17 cellular contexts compared by ENCODE assay signal in genomic region chr5:23445573-23445972, GRCh38.
"Had no signal": no experiment of that assay in that cellular context is flagged by ENCODE, and none has a peak within 500 bp of the region (broad histone marks: within the 10 kb centered on the region; RNA-seq: fewer than 3 reads in every experiment).

No MANE protein-coding gene starts in this region.

- H3K27ac ChIP-seq: neural progenitor cell, sigmoid colon, stomach, testis, upper lobe of left lung had no signal

- H3K4me2 ChIP-seq: neural progenitor cell had no signal

- H3K9me3 ChIP-seq: sigmoid colon, testis, upper lobe of left lung had no signal

- H3K27me3 ChIP-seq: neural progenitor cell, sigmoid colon, stomach, testis, upper lobe of left lung had no signal

- H3K9ac ChIP-seq: neural progenitor cell had no signal

- H3K4me3 ChIP-seq: neural progenitor cell, sigmoid colon, stomach, testis, upper lobe of left lung had no signal

- H3K4me1 ChIP-seq: neural progenitor cell, stomach, testis, upper lobe of left lung had no signal

- ATAC-seq: activated CD4-positive, CD25-positive, alpha-beta regulatory T cell treated with anti-CD3 and anti-CD28 coated beads, Interleukin-2, amount 50 U/mL, for 24 hours; T-cell had no signal

- DNase-seq: activated CD4-positive, alpha-beta T cell treated with anti-CD3 and anti-CD28 coated beads, Interleukin-2, amount 50 U/mL, for 1 hour; activated naive CD4-positive, alpha-beta T cell treated with anti-CD3 and anti-CD28 coated beads, Interleukin-2, amount 10 ng/mL, durations not matched to agents 7 days and 5 days; activated T-cell treated with anti-CD3 and anti-CD28 coated beads for 4 hours; central memory CD4-positive, alpha-beta T cell; cortex of kidney; effector CD4-positive, alpha-beta T cell; islet precursor cell; naive B cell; sigmoid colon; stimulated activated CD4-positive, alpha-beta T cell treated with anti-CD3 and anti-CD28 coated beads, Interleukin-1b, Interleukin-23, amount 100 ng/mL, for 48 hours; stomach; T-cell; T-helper 9 cell; testis; upper lobe of left lung had no signal

- H2AFZ ChIP-seq: neural progenitor cell had no signal

- H3K36me3 ChIP-seq: neural progenitor cell, sigmoid colon, stomach, upper lobe of left lung had no signal
